ENCODE assay signal across 1 cellular context in genomic region chr1:227890451-227891222, GRCh38.
TF ChIP-seq lines count a peak whose summit lies in the region.

No MANE protein-coding gene starts in this region.

TF ChIP-seq in HepG2, 621 proteins besides CTCF, POLR2A, EP300 and RAD21:
- TF ChIP-seq MEIS1 (CRISPR knock-in tag; IDR thresholded peaks at IDR 0.05; ENCODE audit: borderline replicate concordance) (no peak), CEBPB (IDR thresholded peaks at IDR 0.05; ENCODE audit: borderline replicate concordance, low read depth, low read length) (no peak), ZNF780A (CRISPR knock-in tag; IDR thresholded peaks at IDR 0.05) (no peak), ZNF704 (CRISPR knock-in tag; IDR thresholded peaks at IDR 0.05; ENCODE audit: borderline replicate concordance) (no peak), ZNF773 (CRISPR knock-in tag; IDR thresholded peaks at IDR 0.05; ENCODE audit: borderline replicate concordance) (no peak), ARNTL (CRISPR knock-in tag; IDR thresholded peaks at IDR 0.05) (no peak), ZNF468 (CRISPR knock-in tag; IDR thresholded peaks at IDR 0.05) (no peak), AHR (CRISPR knock-in tag; IDR thresholded peaks at IDR 0.05) (no peak), RBAK (CRISPR knock-in tag; IDR thresholded peaks at IDR 0.05) (no peak), ZNF574 (CRISPR knock-in tag; IDR thresholded peaks at IDR 0.05) (no peak)
